Comparison of ENCODE assay signal across 8 cellular contexts in the genomic region with DNA sequence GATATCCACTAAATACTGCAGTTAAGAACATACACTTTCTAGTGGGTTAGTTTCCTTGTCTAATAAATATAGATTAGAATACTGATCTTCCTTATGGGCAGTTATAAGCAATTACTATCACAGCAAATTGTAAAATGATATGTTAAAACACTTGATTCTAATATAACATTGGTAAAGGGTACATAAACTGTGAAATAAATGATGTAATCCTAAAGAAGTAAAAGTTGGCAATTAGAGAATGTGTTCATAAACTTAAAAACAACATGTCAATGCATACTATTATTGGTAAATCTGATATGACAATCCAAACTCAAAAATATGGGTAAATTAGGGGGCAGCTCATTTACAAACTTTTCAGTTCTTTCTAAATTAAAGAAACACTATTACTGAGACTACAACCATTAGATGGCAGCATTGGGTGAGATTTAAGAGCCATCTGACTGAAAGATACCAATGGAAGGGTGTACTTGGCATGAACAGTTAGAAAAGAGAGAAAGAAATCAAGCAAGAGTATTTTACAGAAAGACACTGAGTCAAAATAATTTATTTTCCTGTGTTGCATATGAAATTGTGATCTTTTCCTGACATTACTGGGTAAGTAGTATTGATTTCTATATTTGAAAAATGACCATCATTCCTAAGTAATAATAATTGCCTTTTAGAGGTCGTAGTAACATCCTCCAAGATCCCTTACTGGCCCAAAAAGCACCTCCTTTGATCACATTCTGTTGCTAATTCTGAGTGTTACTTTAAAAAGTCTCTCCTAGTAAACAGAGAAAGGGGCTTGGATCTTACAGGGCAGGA.
DNase-seq lines count a peak whose midpoint lies in the region; ATAC-seq and TF ChIP-seq lines count a peak whose summit lies in the region.

No MANE protein-coding gene starts in this region.

- peak; percentile 73 for TF ChIP-seq CTCF in CD4-positive, alpha-beta T cell (IDR thresholded peaks at IDR 0.05)

- no peak overlapping the region for H3K27ac ChIP-seq in CD4-positive, alpha-beta T cell (ENCODE audit: low read depth, low read length)

- H3K9me3 Mint-ChIP-seq in CD4-positive, alpha-beta T cell: no peaks in the 10 kb centered on the region
- no peaks in the 10 kb centered on the region for H3K9me3 Mint-ChIP-seq in activated CD8-positive, alpha-beta T cell treated with anti-CD3 and anti-CD28 coated beads, Interleukin-2, amount 10 ng/mL, durations not matched to agents 7 days and 5 days (ENCODE audit: insufficient read depth)

- H3K27me3 ChIP-seq in CD4-positive, alpha-beta T cell (ENCODE audit: control insufficient read depth, insufficient read depth, low read length): no peaks in the 10 kb centered on the region

- CTCF ChIA-PET in CD4-positive, alpha-beta T cell (lab: Charles Lee): interaction anchor here (0.6 to 7.7 kb wide), 6 partner anchors 122 to 221 kb away, joined by 3 to 67 read pairs (median 4); partner anchors contain the start of gene NME1
- CTCF ChIA-PET in activated CD8-positive, alpha-beta T cell treated with anti-CD3 and anti-CD28 coated beads, Interleukin-2, amount 10 ng/mL, durations not matched to agents 7 days and 5 days (lab: Charles Lee): interaction anchor here (0.6 to 9.8 kb wide), 30 partner anchors 9 to 165 kb away, joined by 3 to 131 read pairs (median 4); partner anchors contain the start of genes NME1 and NME2

- H3K36me3 Mint-ChIP-seq in CD4-positive, alpha-beta T cell (ENCODE audit: low read depth): peaks cover 64% of the 10 kb centered on the region
- H3K36me3 Mint-ChIP-seq in activated CD8-positive, alpha-beta T cell treated with anti-CD3 and anti-CD28 coated beads, Interleukin-2, amount 10 ng/mL, durations not matched to agents 7 days and 5 days (ENCODE audit: low read depth): peaks cover 31% of the 10 kb centered on the region

- intact Hi-C loops in CD4-positive, alpha-beta T cell (cut with DNase I, micrococcal nuclease): loop anchor here (1.0 to 10.0 kb wide), 5 partner anchors 55 to 264 kb away; partner anchors contain the start of genes NME1 (in 2 of the 2), MBTD1 (in 1 of the 2), NME2 (in 1 of the 2) and UTP18 (in 1 of the 2)

- POLR2A ChIA-PET in CD4-positive, alpha-beta T cell (lab: Charles Lee): interaction anchor here (0.6 to 3.2 kb wide), 3 partner anchors 47 to 152 kb away, joined by 3 to 26 read pairs (median 3); partner anchors contain the start of genes NME1 and SPAG9
- POLR2A ChIA-PET in activated CD8-positive, alpha-beta T cell treated with anti-CD3 and anti-CD28 coated beads, Interleukin-2, amount 10 ng/mL, durations not matched to agents 7 days and 5 days (lab: Charles Lee): no interaction called here

- H3K27me3 Mint-ChIP-seq in CD4-positive, alpha-beta T cell: no peaks in the 10 kb centered on the region
- no peaks in the 10 kb centered on the region for H3K27me3 Mint-ChIP-seq in activated CD8-positive, alpha-beta T cell treated with anti-CD3 and anti-CD28 coated beads, Interleukin-2, amount 10 ng/mL, durations not matched to agents 7 days and 5 days (ENCODE audit: low read depth)

- H3K4me1 Mint-ChIP-seq in CD4-positive, alpha-beta T cell (ENCODE audit: low read depth): peaks cover 7% of the 10 kb centered on the region
- H3K4me1 Mint-ChIP-seq in activated CD8-positive, alpha-beta T cell treated with anti-CD3 and anti-CD28 coated beads, Interleukin-2, amount 10 ng/mL, durations not matched to agents 7 days and 5 days (ENCODE audit: low read depth): no peaks in the 10 kb centered on the region

- H3K4me3 Mint-ChIP-seq in CD4-positive, alpha-beta T cell: no peak overlapping the region
- H3K4me3 Mint-ChIP-seq in activated CD8-positive, alpha-beta T cell treated with anti-CD3 and anti-CD28 coated beads, Interleukin-2, amount 10 ng/mL, durations not matched to agents 7 days and 5 days: no peak overlapping the region

- no peaks in the 10 kb centered on the region for H3K9me3 ChIP-seq in CD4-positive, alpha-beta T cell (ENCODE audit: control insufficient read depth, low read length)

- peak; percentile 93 for ATAC-seq in CD4-positive, alpha-beta T cell (ENCODE audit: poor library complexity)
- ATAC-seq in activated CD8-positive, alpha-beta T cell treated with anti-CD3 and anti-CD28 coated beads, Interleukin-2, amount 10 ng/mL, durations not matched to agents 7 days and 5 days: peak; percentile 71
- ATAC-seq in HG03135 (IDR thresholded peaks at IDR 0.05; ENCODE audit: unreplicated experiment) (no peak), GM18868 (IDR thresholded peaks at IDR 0.05; ENCODE audit: unreplicated experiment) (no peak)

- no peak overlapping the region for H3K27ac Mint-ChIP-seq in CD4-positive, alpha-beta T cell
- H3K27ac Mint-ChIP-seq in activated CD8-positive, alpha-beta T cell treated with anti-CD3 and anti-CD28 coated beads, Interleukin-2, amount 10 ng/mL, durations not matched to agents 7 days and 5 days: no peak overlapping the region

- DNase-seq in CD4-positive, alpha-beta T cell: peak in 1 of 10 experiments; percentile 2
- peak; percentile 57 for DNase-seq in H4 (ENCODE audit: low spot score)
- peak; percentile 27 for DNase-seq in NCI-H2196 treated with DMSO at 0.1 percent for 48 hours (lab: John Stamatoyannopoulos, UW; ENCODE audit: unreplicated experiment)
- DNase-seq in activated CD8-positive, alpha-beta T cell treated with anti-CD3 and anti-CD28 coated beads, Interleukin-2, amount 10 ng/mL, durations not matched to agents 7 days and 5 days: peak; percentile 47
- peak; percentile 60 for DNase-seq in glomerular endothelial cell (ENCODE audit: extremely low read depth, low read depth, low spot score)
- peak; percentile 76 for DNase-seq in renal cortical epithelial cell (ENCODE audit: low read depth)

Comparison
In these comparisons a context has a peak if more than half of its experiments do, and no peak if none do; other contexts are left out.
1. ATAC-seq: peak in CD4-positive, alpha-beta T cell (single experiment) and activated CD8-positive, alpha-beta T cell treated with anti-CD3 and anti-CD28 coated beads, Interleukin-2, amount 10 ng/mL, durations not matched to agents 7 days and 5 days (single experiment); none in HG03135 (single experiment) and GM18868 (single experiment).